ENCODE assay signal across 14 cellular contexts in the genomic region with DNA sequence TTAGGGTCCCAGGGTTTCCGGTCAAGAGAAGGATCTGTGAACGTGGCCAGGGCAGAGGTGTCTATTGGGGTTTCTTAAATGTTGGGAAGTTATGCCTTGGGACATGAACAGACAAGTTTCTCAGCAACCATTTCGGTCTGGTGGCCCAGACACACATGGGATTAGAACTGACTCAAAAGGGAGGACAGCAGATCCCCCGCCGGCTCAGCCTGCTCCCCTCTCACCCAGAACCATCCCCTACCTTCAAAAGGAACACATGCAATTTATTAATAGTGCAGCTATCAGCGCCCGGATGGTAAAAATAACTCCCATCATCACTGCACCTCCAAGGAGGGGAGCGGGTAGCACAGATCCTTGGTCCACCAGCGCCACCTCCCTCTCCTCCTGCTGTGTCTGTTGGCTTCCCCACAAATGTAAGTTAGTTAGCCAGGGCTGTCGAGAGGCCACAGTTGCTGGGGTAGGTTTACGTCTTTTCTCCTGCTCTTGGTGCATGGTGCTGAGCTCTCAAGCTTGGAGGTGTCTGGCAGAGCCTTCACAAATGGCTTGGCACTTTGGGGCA.
A peak's percentile ranks its signal among the peaks of the same experiment; 100 is the strongest.
DNase-seq lines count a peak whose midpoint lies in the region; ATAC-seq and TF ChIP-seq lines count a peak whose summit lies in the region.
"Had no signal": no experiment of that assay in that cellular context is flagged by ENCODE, and none has a peak within 500 bp of the region (broad histone marks: within the 10 kb centered on the region; RNA-seq: fewer than 3 reads in every experiment).

No MANE protein-coding gene starts in this region.

- H3K36me3 ChIP-seq in thoracic aorta: peaks cover 14% of the 10 kb centered on the region

- H3K27me3 ChIP-seq in right cardiac atrium (ENCODE audit: control insufficient read depth, insufficient read depth) (no peaks in the 10 kb centered on the region), thoracic aorta (replicated peaks; ENCODE audit: insufficient read depth) (no peaks in the 10 kb centered on the region)

- H3K4me3 Mint-ChIP-seq in WTC11: no peak overlapping the region
- no peak overlapping the region for H3K4me3 Mint-ChIP-seq in activated T-helper 1 cell treated with anti-CD3 and anti-CD28 coated beads, Interleukin-12 subunit alpha, Interleukin-12 subunit beta, Interleukin-2, Interleukin-4 antibody, amounts not matched to agents 30 ng/mL and 10 ng/mL and 1 ng/mL, durations not matched to agents 14 hours and 24 hours and 36 hours
- H3K4me3 Mint-ChIP-seq: activated T-cell treated with anti-CD3 and anti-CD28 coated beads, Interleukin-2, amount 50 U/mL, for 72 hours; naive B cell had no signal

- H3K4me1 ChIP-seq in right cardiac atrium (ENCODE audit: control insufficient read depth, insufficient read depth, low read length) (peaks cover 13% of the 10 kb centered on the region), thoracic aorta (ENCODE audit: control insufficient read depth in 1 of 2, low read depth in 2 of 2) (peaks cover 38 to 60% of the 10 kb centered on the region in 2 donors)

- DNase-seq in NCI-H146 (lab: John Stamatoyannopoulos, UW): peak; percentile 6
- no peak for DNase-seq in NCI-H146 treated with DMSO at 0.1 percent for 48 hours (lab: John Stamatoyannopoulos, UW; ENCODE audit: unreplicated experiment)
- DNase-seq in WTC11 (ENCODE audit: low spot score): no peak
- peak in 2 of 3 donors; percentile 68 to 73 for DNase-seq in right cardiac atrium
- DNase-seq in thoracic aorta (ENCODE audit: low spot score): no peak
- no peak for DNase-seq in inferior parietal cortex (ENCODE audit: extremely low spot score)
- DNase-seq in activated T-helper 1 cell treated with anti-CD3 and anti-CD28 coated beads, Interleukin-12 subunit alpha, Interleukin-12 subunit beta, Interleukin-2, Interleukin-4 antibody, amounts not matched to agents 30 ng/mL and 10 ng/mL and 1 ng/mL, durations not matched to agents 14 hours and 24 hours and 36 hours (ENCODE audit: low spot score): no peak
- DNase-seq: activated T-cell treated with anti-CD3 and anti-CD28 coated beads, Interleukin-2, amount 50 U/mL, for 72 hours; GF-D8; KG1; naive B cell; NCI-H187 had no signal

- H3K27ac Mint-ChIP-seq in WTC11: peak overlapping the region; percentile 80
- no peak overlapping the region for H3K27ac Mint-ChIP-seq in activated T-helper 1 cell treated with anti-CD3 and anti-CD28 coated beads, Interleukin-12 subunit alpha, Interleukin-12 subunit beta, Interleukin-2, Interleukin-4 antibody, amounts not matched to agents 30 ng/mL and 10 ng/mL and 1 ng/mL, durations not matched to agents 14 hours and 24 hours and 36 hours
- H3K27ac Mint-ChIP-seq: activated T-cell treated with anti-CD3 and anti-CD28 coated beads, Interleukin-2, amount 50 U/mL, for 72 hours had no signal

- WGBS in right cardiac atrium: 68% methylated on average over 11 of the region's 11 CpGs

- TF ChIP-seq CTCF in WTC11 (IDR thresholded peaks at IDR 0.05): no peak
- TF ChIP-seq CTCF in thoracic aorta (IDR thresholded peaks at IDR 0.05): no peak

- peaks cover 22% of the 10 kb centered on the region for H3K4me1 Mint-ChIP-seq in WTC11
- peaks cover 16% of the 10 kb centered on the region for H3K4me1 Mint-ChIP-seq in activated T-helper 1 cell treated with anti-CD3 and anti-CD28 coated beads, Interleukin-12 subunit alpha, Interleukin-12 subunit beta, Interleukin-2, Interleukin-4 antibody, amounts not matched to agents 30 ng/mL and 10 ng/mL and 1 ng/mL, durations not matched to agents 14 hours and 24 hours and 36 hours (ENCODE audit: low read depth)

- peaks cover 13% of the 10 kb centered on the region; the same call in 1 of the 2 replicates for H3K36me3 Mint-ChIP-seq in WTC11
- no peaks in the 10 kb centered on the region for H3K36me3 Mint-ChIP-seq in activated T-helper 1 cell treated with anti-CD3 and anti-CD28 coated beads, Interleukin-12 subunit alpha, Interleukin-12 subunit beta, Interleukin-2, Interleukin-4 antibody, amounts not matched to agents 30 ng/mL and 10 ng/mL and 1 ng/mL, durations not matched to agents 14 hours and 24 hours and 36 hours (ENCODE audit: low read depth)

- H3K27me3 Mint-ChIP-seq in WTC11 (ENCODE audit: low read depth): no peaks in the 10 kb centered on the region
- no peaks in the 10 kb centered on the region for H3K27me3 Mint-ChIP-seq in activated T-helper 1 cell treated with anti-CD3 and anti-CD28 coated beads, Interleukin-12 subunit alpha, Interleukin-12 subunit beta, Interleukin-2, Interleukin-4 antibody, amounts not matched to agents 30 ng/mL and 10 ng/mL and 1 ng/mL, durations not matched to agents 14 hours and 24 hours and 36 hours (ENCODE audit: insufficient read depth)
- H3K27me3 Mint-ChIP-seq: naive B cell had no signal

- H3K9me3 ChIP-seq in right cardiac atrium (ENCODE audit: control insufficient read depth, low read length): no peaks in the 10 kb centered on the region
- no peaks in the 10 kb centered on the region for H3K9me3 ChIP-seq in thoracic aorta

- intact Hi-C loops in right cardiac atrium (cut with DNase I): loop anchor here (2.0 to 10.0 kb wide), 5 partner anchors 75 to 81 kb away; a partner anchor contains a TSS
- intact Hi-C loops in activated T-helper 1 cell treated with anti-CD3 and anti-CD28 coated beads, Interleukin-12 subunit alpha, Interleukin-12 subunit beta, Interleukin-2, Interleukin-4 antibody, amounts not matched to agents 30 ng/mL and 10 ng/mL and 1 ng/mL, durations not matched to agents 14 hours and 24 hours and 36 hours (cut with micrococcal nuclease): no loop called here

- peak overlapping the region; percentile 97 for H3K27ac ChIP-seq in right cardiac atrium (ENCODE audit: low read length)
- peak overlapping the region; percentile 74 to 83 for H3K27ac ChIP-seq in thoracic aorta
- H3K27ac ChIP-seq: 22Rv1 had no signal

- peaks cover 6% of the 10 kb centered on the region for H3K9me3 Mint-ChIP-seq in WTC11
- peaks cover 5% of the 10 kb centered on the region for H3K9me3 Mint-ChIP-seq in activated T-helper 1 cell treated with anti-CD3 and anti-CD28 coated beads, Interleukin-12 subunit alpha, Interleukin-12 subunit beta, Interleukin-2, Interleukin-4 antibody, amounts not matched to agents 30 ng/mL and 10 ng/mL and 1 ng/mL, durations not matched to agents 14 hours and 24 hours and 36 hours

- CTCF ChIA-PET in WTC11 (lab: Charles Lee): interaction anchor here (1.1 kb wide), 1 partner anchor 163 kb away, joined by 3 read pairs; no protein-coding TSS in a partner anchor

- ATAC-seq in WTC11 (no peak), right cardiac atrium (peak; percentile 5 to 59), thoracic aorta (ENCODE audit: insufficient number of reproducible peaks, low FRiP score, low read depth) (peak; percentile 7), HG02642 (IDR thresholded peaks at IDR 0.05; ENCODE audit: poor library complexity, unreplicated experiment) (no peak)
- ATAC-seq: activated T-cell treated with anti-CD3 and anti-CD28 coated beads, Interleukin-2, amount 50 U/mL, for 72 hours had no signal

- H3K4me3 ChIP-seq in right cardiac atrium (ENCODE audit: low read length) (no peak overlapping the region), thoracic aorta (peak overlapping the region; percentile 14)

- POLR2A ChIA-PET in WTC11 (lab: Charles Lee): no interaction called here

TF ChIP-seq in WTC11, 78 proteins besides CTCF, POLR2A, EP300 and RAD21:
- TF ChIP-seq JUN (CRISPR knock-in tag; IDR thresholded peaks at IDR 0.05) (no peak), SMAD3 (CRISPR knock-in tag; IDR thresholded peaks at IDR 0.05; ENCODE audit: borderline replicate concordance) (no peak), CREM (CRISPR knock-in tag; IDR thresholded peaks at IDR 0.05) (no peak), ZNF232 (CRISPR knock-in tag; IDR thresholded peaks at IDR 0.05) (no peak)
- TF ChIP-seq, protein P1, sequence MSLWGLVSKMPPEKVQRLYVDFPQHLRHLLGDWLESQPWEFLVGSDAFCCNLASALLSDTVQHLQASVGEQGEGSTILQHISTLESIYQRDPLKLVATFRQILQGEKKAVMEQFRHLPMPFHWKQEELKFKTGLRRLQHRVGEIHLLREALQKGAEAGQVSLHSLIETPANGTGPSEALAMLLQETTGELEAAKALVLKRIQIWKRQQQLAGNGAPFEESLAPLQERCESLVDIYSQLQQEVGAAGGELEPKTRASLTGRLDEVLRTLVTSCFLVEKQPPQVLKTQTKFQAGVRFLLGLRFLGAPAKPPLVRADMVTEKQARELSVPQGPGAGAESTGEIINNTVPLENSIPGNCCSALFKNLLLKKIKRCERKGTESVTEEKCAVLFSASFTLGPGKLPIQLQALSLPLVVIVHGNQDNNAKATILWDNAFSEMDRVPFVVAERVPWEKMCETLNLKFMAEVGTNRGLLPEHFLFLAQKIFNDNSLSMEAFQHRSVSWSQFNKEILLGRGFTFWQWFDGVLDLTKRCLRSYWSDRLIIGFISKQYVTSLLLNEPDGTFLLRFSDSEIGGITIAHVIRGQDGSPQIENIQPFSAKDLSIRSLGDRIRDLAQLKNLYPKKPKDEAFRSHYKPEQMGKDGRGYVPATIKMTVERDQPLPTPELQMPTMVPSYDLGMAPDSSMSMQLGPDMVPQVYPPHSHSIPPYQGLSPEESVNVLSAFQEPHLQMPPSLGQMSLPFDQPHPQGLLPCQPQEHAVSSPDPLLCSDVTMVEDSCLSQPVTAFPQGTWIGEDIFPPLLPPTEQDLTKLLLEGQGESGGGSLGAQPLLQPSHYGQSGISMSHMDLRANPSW (CRISPR knock-in tag; conservative IDR thresholded peaks at IDR 0.05; ENCODE audit: low read depth): no peak

Comparison
In these comparisons a context has a peak if more than half of its experiments do, and no peak if none do; other contexts are left out.
1. DNase-seq: peak in NCI-H146 (single experiment) and right cardiac atrium (2 of 3); none in NCI-H146 treated with DMSO at 0.1 percent for 48 hours (single experiment), WTC11 (single experiment), thoracic aorta (single experiment), inferior parietal cortex (single experiment) and activated T-helper 1 cell treated with anti-CD3 and anti-CD28 coated beads, Interleukin-12 subunit alpha, Interleukin-12 subunit beta, Interleukin-2, Interleukin-4 antibody, amounts not matched to agents 30 ng/mL and 10 ng/mL and 1 ng/mL, durations not matched to agents 14 hours and 24 hours and 36 hours (single experiment).
2. ATAC-seq: peak in right cardiac atrium (2 of 2) and thoracic aorta (single experiment); none in WTC11 (single experiment) and HG02642 (single experiment).